Comparison of ENCODE assay signal across 19 cellular contexts in genomic region chr22:19797631-19798319, GRCh38. TPM values are rescaled to one million over a fixed set of nuclear protein-coding genes. Genes with fewer than 3 reads are reported as not detected.
DNase-seq lines count a peak whose midpoint lies in the region; ATAC-seq, FAIRE-seq and TF ChIP-seq lines count a peak whose summit lies in the region.
"Had no signal": no experiment of that assay in that cellular context is flagged by ENCODE, and none has a peak within 500 bp of the region (broad histone marks: within the 10 kb centered on the region; RNA-seq: fewer than 3 reads in every experiment).

No MANE protein-coding gene starts in this region.

- no peak overlapping the region for H3K4me2 ChIP-seq in K562 (ENCODE audit: insufficient read depth, low read length)
- H3K4me2 ChIP-seq in trophoblast cell (ENCODE audit: low read length), result no peak overlapping the region
- H3K4me2 ChIP-seq: BLaER1 treated with 17β-estradiol and CSF1 and Interleukin-3, amounts not matched to agents 10 nM and 100 nM had no signal

- no peak overlapping the region for H2BK5ac ChIP-seq in trophoblast cell (ENCODE audit: low read depth, low read length, poor library complexity)

- in situ Hi-C loops in K562 (cut with MboI), result no loop called here
- in situ Hi-C loops in GM13976 (cut with MboI; ENCODE audit: low sequenced_read_pairs, unreplicated experiment), result no loop called here

- H3K14ac ChIP-seq in trophoblast cell (ENCODE audit: low read length), result no peak overlapping the region

- TF ChIP-seq CTCF in left ventricle myocardium inferior (IDR thresholded peaks at IDR 0.05; ENCODE audit: borderline replicate concordance) (no peak), K562 (IDR thresholded peaks at IDR 0.05 in 2 of 3, conservative IDR thresholded peaks at IDR 0.05 in 1 of 3; ENCODE audit: insufficient read depth in 2 of 3, low read depth in 1 of 3, low read length in 3 of 3) (no peak), right lobe of liver (IDR thresholded peaks at IDR 0.05) (no peak), GM13976 (IDR thresholded peaks at IDR 0.05; ENCODE audit: borderline replicate concordance, control extremely low read depth, extremely low read depth, insufficient read depth, missing control alignments) (no peak)

- H3K9ac ChIP-seq in K562 (ENCODE audit: insufficient read depth in 1 of 2, low read depth in 2 of 2, low read length in 2 of 2), result peak overlapping the region in 1 of 2 experiments; percentile 72; a peak in 2 of 4 replicates
- no peak overlapping the region for H3K9ac ChIP-seq in trophoblast cell (ENCODE audit: low read length)
- H3K9ac ChIP-seq: BLaER1 treated with 17β-estradiol and CSF1 and Interleukin-3, amounts not matched to agents 10 nM and 100 nM had no signal

- POLR2A ChIA-PET in K562 (lab: Yijun Ruan, JAX), result interaction anchor here (0.5 to 6.8 kb wide), 11 partner anchors 9 to 926 kb away, joined by 3 to 43 read pairs (median 3); no protein-coding TSS in a partner anchor

- no peak overlapping the region for H2AFZ ChIP-seq in K562 (ENCODE audit: low read depth, low read length)
- no peak overlapping the region for H2AFZ ChIP-seq in trophoblast cell (ENCODE audit: insufficient read depth, low read length, poor library complexity)

- H3K4me3 ChIP-seq in left ventricle myocardium inferior, result no peak overlapping the region
- no peak overlapping the region for H3K4me3 ChIP-seq in K562
- H3K4me3 ChIP-seq in right lobe of liver, result no peak overlapping the region
- peak overlapping the region; percentile 27 for H3K4me3 ChIP-seq in trophoblast cell (ENCODE audit: low read depth, low read length)
- H3K4me3 ChIP-seq: BLaER1 treated with 17β-estradiol and CSF1 and Interleukin-3, amounts not matched to agents 10 nM and 100 nM; GM12878 had no signal

- no peak for TF ChIP-seq RAD21 in K562 (CRISPR knock-in tag; conservative IDR thresholded peaks at IDR 0.05 in 1 of 2, IDR thresholded peaks at IDR 0.05 in 1 of 2)

- BruUV-seq in K562 (replicated peaks; lab: Mats Ljungman, UMichigan), result no TSS peak

- no peak for TF ChIP-seq EP300 in K562 (IDR thresholded peaks at IDR 0.05; ENCODE audit: low read length)

- H4K91ac ChIP-seq in trophoblast cell (ENCODE audit: low read depth, low read length), result no peak overlapping the region

- no peaks in the 10 kb centered on the region for H3K9me1 ChIP-seq in K562 (ENCODE audit: control insufficient read depth, insufficient read depth, low read length)

- H3K79me2 ChIP-seq in K562 (ENCODE audit: control insufficient read depth, insufficient read depth, low read length), result no peaks in the 10 kb centered on the region
- H3K79me2 ChIP-seq in trophoblast cell (ENCODE audit: control insufficient read depth, insufficient read depth, low read length, poor library complexity), result no peaks in the 10 kb centered on the region

- FAIRE-seq in K562 (lab: Jason Lieb, UNC), result no peak
- FAIRE-seq: GM12878 had no signal

- H3K79me1 ChIP-seq in trophoblast cell (ENCODE audit: low read length), result no peaks in the 10 kb centered on the region

- no peak overlapping the region for H3K4ac ChIP-seq in trophoblast cell (ENCODE audit: low read depth, low read length)

- peak; percentile 18 for DNase-seq in left cardiac atrium
- no peak for DNase-seq in left ventricle myocardium inferior
- no peak for DNase-seq in K562 (ENCODE audit: extremely low read depth in 1 of 4, low spot score in 3 of 4)
- DNase-seq in right lobe of liver, result peak in 2 of 3 donors; percentile 13 to 46
- no peak for DNase-seq in trophoblast cell
- no peak for DNase-seq in GM13976 (ENCODE audit: low spot score)
- DNase-seq: 8988T; AML-193; Calu3; CD4-positive, CD25-positive, alpha-beta regulatory T cell; DMS 273 treated with DMSO at 0.1 percent for 48 hours; HCEC 1CT had no signal

- H2AK5ac ChIP-seq in trophoblast cell (ENCODE audit: low read length), result no peak overlapping the region

- no peak overlapping the region for H2BK120ac ChIP-seq in trophoblast cell (ENCODE audit: insufficient read depth, low read length, poor library complexity)

- H3K27me3 ChIP-seq in left ventricle myocardium inferior (ENCODE audit: low read depth), result no peaks in the 10 kb centered on the region
- no peaks in the 10 kb centered on the region for H3K27me3 ChIP-seq in K562 (ENCODE audit: control insufficient read depth in 2 of 2, insufficient read depth in 2 of 2, low read length in 2 of 2)
- H3K27me3 ChIP-seq in right lobe of liver, result no peaks in the 10 kb centered on the region
- no peaks in the 10 kb centered on the region for H3K27me3 ChIP-seq in trophoblast cell (ENCODE audit: insufficient read depth, low read length)
- H3K27me3 ChIP-seq: BLaER1 treated with 17β-estradiol and CSF1 and Interleukin-3, amounts not matched to agents 10 nM and 100 nM had no signal

- H4K8ac ChIP-seq in trophoblast cell (ENCODE audit: low read depth, low read length), result no peak overlapping the region

- peaks cover 12% of the 10 kb centered on the region for H3K9me3 ChIP-seq in left ventricle myocardium inferior (replicated peaks)
- no peaks in the 10 kb centered on the region for H3K9me3 ChIP-seq in K562 (replicated peaks; ENCODE audit: control insufficient read depth, insufficient read depth, low read depth, low read length)
- H3K9me3 ChIP-seq in right lobe of liver, result no peaks in the 10 kb centered on the region
- H3K9me3 ChIP-seq in trophoblast cell (ENCODE audit: insufficient read depth, low read depth, low read length), result no peaks in the 10 kb centered on the region

- CTCF ChIA-PET in K562 (lab: Yijun Ruan, JAX; ENCODE audit: low intra/inter-chr PET ratio), result no interaction called here

- no peak overlapping the region for H2BK12ac ChIP-seq in trophoblast cell (ENCODE audit: low read length)

- H3K36me3 ChIP-seq in left ventricle myocardium inferior (peaks cover 3% of the 10 kb centered on the region), K562 (ENCODE audit: control insufficient read depth, insufficient read depth, low read length) (no peaks in the 10 kb centered on the region), right lobe of liver (no peaks in the 10 kb centered on the region), trophoblast cell (ENCODE audit: control insufficient read depth in 1 of 2, insufficient read depth in 2 of 2, low read length in 2 of 2) (peaks cover 1 to 7% of the 10 kb centered on the region in 2 experiments)

- peaks cover 11% of the 10 kb centered on the region for H3K4me1 ChIP-seq in left ventricle myocardium inferior
- H3K4me1 ChIP-seq in K562 (replicated peaks in 1 of 2; ENCODE audit: control insufficient read depth in 2 of 2, insufficient read depth in 2 of 2, low read length in 2 of 2), result peaks cover 0 to 49% of the 10 kb centered on the region in 2 experiments; a peak in 1 of 5 replicates
- H3K4me1 ChIP-seq in right lobe of liver, result no peaks in the 10 kb centered on the region
- H3K4me1 ChIP-seq in trophoblast cell (ENCODE audit: control insufficient read depth in 1 of 2, insufficient read depth in 2 of 2, low read length in 2 of 2), result no peaks in the 10 kb centered on the region
- H3K4me1 ChIP-seq: BLaER1 treated with 17β-estradiol and CSF1 and Interleukin-3, amounts not matched to agents 10 nM and 100 nM had no signal

- 0 out of 2 replicates have a peak, but pooled peaks cover 4% of the 10 kb centered on the region for H4K20me1 ChIP-seq in K562 (replicated peaks; ENCODE audit: control insufficient read depth, insufficient read depth, low read length)

- H3K27ac ChIP-seq in left ventricle myocardium inferior (replicated peaks), result no peak overlapping the region
- no peak overlapping the region for H3K27ac ChIP-seq in K562 (ENCODE audit: extremely low read depth, low read depth, low read length)
- no peak overlapping the region for H3K27ac ChIP-seq in right lobe of liver
- no peak overlapping the region for H3K27ac ChIP-seq in trophoblast cell (ENCODE audit: low read depth, low read length)
- H3K27ac ChIP-seq: BLaER1 treated with 17β-estradiol and CSF1 and Interleukin-3, amounts not matched to agents 10 nM and 100 nM had no signal

- ATAC-seq in left cardiac atrium (no peak), K562 (no peak; the same call in 2 of the 3 replicates), right lobe of liver (peak in 1 of 4 donors; percentile 7), HG02642 (IDR thresholded peaks at IDR 0.05; ENCODE audit: poor library complexity, unreplicated experiment) (no peak), GM21381 (IDR thresholded peaks at IDR 0.05; ENCODE audit: unreplicated experiment) (no peak)
- ATAC-seq: GM12878 had no signal

- TF ChIP-seq POLR2A in K562 (conservative IDR thresholded peaks at IDR 0.05), result peak; percentile 29; the same call in 1 of the 2 replicates
- TF ChIP-seq POLR2A in right lobe of liver (IDR thresholded peaks at IDR 0.05), result no peak

- no peak overlapping the region for H4K12ac ChIP-seq in trophoblast cell (ENCODE audit: low read depth, low read length)

- H3K23ac ChIP-seq in trophoblast cell (ENCODE audit: low read length), result no peak overlapping the region

- intact Hi-C loops in left cardiac atrium (cut with DNase I) (no loop called here), left ventricle myocardium inferior (cut with micrococcal nuclease) (no loop called here), K562 (cut with micrococcal nuclease) (no loop called here), right lobe of liver (cut with DNase I) (no loop called here)

- WGBS in K562 (ENCODE audit: insufficient coverage, low coverage, missing lambda C conversion rate), result 72% methylated on average over 25 of the region's 25 CpGs
- WGBS in right lobe of liver (ENCODE audit: insufficient coverage, low coverage, low lambda C conversion rate, missing lambda C conversion rate), result 75% methylated on average over 4 of the region's 25 CpGs
- WGBS in trophoblast cell (ENCODE audit: extremely low coverage, insufficient coverage, insufficient read length), result no CpG with 5 or more reads among the region's 25 CpGs

- no peak overlapping the region for H3K18ac ChIP-seq in trophoblast cell (ENCODE audit: low read length)

RNA-seq across cellular contexts. Expression of gene TBX1, which starts 37.2 kb away (rescaled TPM):
- total RNA-seq in left cardiac atrium (1 to 10 TPM in 1 of 2 donors, under 1 TPM in 1; 0.47 to 2.4 TPM), left ventricle myocardium inferior (8.0 TPM), K562 (2014; rRNA removed) (8.9 and 14.0 TPM in 2 replicates), K562 (2014; rRNA removed; fragmentation: Illumina TruSeq; extraction: Trizol) (2.1 and 2.6 TPM in 2 replicates), K562 (2015; rRNA removed; fragmentation: Illumina TruSeq; extraction: Trizol) (3.5 and 3.9 TPM in 2 replicates), K562 (2021) (34.2 and 35.0 TPM in 2 replicates), right lobe of liver (under 1 TPM in 4 of 6 experiments, not detected in 2; 0.24 to 0.37 (median 0.30) TPM)
- 31.9 and 90.7 TPM in 2 replicates for total RNA-seq in K562 (2011; cell fraction: chromatin; rRNA removed; ENCODE audit: low replicate concordance)
- 41.9 and 52.4 TPM in 2 replicates for total RNA-seq in K562 (2011; cell fraction: nucleolus; rRNA removed)
- total RNA-seq in K562 (2011; cell fraction: nucleoplasm; rRNA removed), result 40.6 and 47.0 TPM in 2 replicates
- polyA plus RNA-seq in K562 (2011; rRNA removed) (2.5 and 9.5 TPM in 2 replicates), K562 (2014; fragmentation: Illumina TruSeq; extraction: Trizol) (8.0 and 12.8 TPM in 2 replicates), K562 (2014; fragmentation: Nextera tagmentation; extraction: Ambion mirVana) (under 1 TPM; 0.07 to 0.11 TPM), K562 (2014; rRNA removed) (14.7 and 17.1 TPM in 2 replicates)
- polyA plus RNA-seq in K562 (2011; cell fraction: cytosol; rRNA removed), result 5.8 and 7.7 TPM in 2 replicates
- polyA plus RNA-seq in K562 (2011; cell fraction: nucleus; rRNA removed), result 55.1 and 87.1 TPM in 2 replicates
- 12.4 and 14.0 TPM in 2 replicates for polyA plus RNA-seq in K562 (2012)
- polyA minus RNA-seq in K562 (2011; rRNA and poly(A)+ RNA removed), result 2.2 and 5.5 TPM in 2 replicates
- polyA minus RNA-seq in K562 (2011; cell fraction: cytosol; rRNA and poly(A)+ RNA removed), result 5.4 and 22.9 TPM in 2 replicates
- 20.1 and 45.7 TPM in 2 replicates for polyA minus RNA-seq in K562 (2011; cell fraction: nucleus; rRNA and poly(A)+ RNA removed)
- 6.7 and 6.8 TPM in 2 replicates for polyA plus RNA-seq in trophoblast cell (2013)
- total RNA-seq: Calu3; CD4-positive, CD25-positive, alpha-beta regulatory T cell; GM12878; H4; HT-29 had no signal
- polyA plus RNA-seq: CD4-positive, CD25-positive, alpha-beta regulatory T cell; GM12878; IgD-negative memory B cell had no signal

RNA-seq across cellular contexts. Expression of gene GNB1L, which starts 56.9 kb away (rescaled TPM):
- total RNA-seq in left cardiac atrium (1 to 10 TPM; 2.5 to 4.5 TPM), left ventricle myocardium inferior (2.9 TPM), K562 (2014; rRNA removed) (48.9 and 69.1 TPM in 2 replicates), K562 (2014; rRNA removed; fragmentation: Illumina TruSeq; extraction: Trizol) (0.57 and 0.84 TPM in 2 replicates), K562 (2015; rRNA removed; fragmentation: Illumina TruSeq; extraction: Trizol) (17.8 and 20.6 TPM in 2 replicates), K562 (2021) (50.5 and 55.3 TPM in 2 replicates), right lobe of liver (1 to 10 TPM; 1.4 to 3.2 (median 2.7) TPM)
- 5.3 and 21.3 TPM in 2 replicates for total RNA-seq in K562 (2011; cell fraction: chromatin; rRNA removed; ENCODE audit: low replicate concordance)
- 21.8 and 25.5 TPM in 2 replicates for total RNA-seq in K562 (2011; cell fraction: nucleolus; rRNA removed)
- total RNA-seq in K562 (2011; cell fraction: nucleoplasm; rRNA removed), result 7.3 and 7.8 TPM in 2 replicates
- polyA plus RNA-seq in K562 (2011; rRNA removed) (10.2 and 35.0 TPM in 2 replicates), K562 (2014; fragmentation: Illumina TruSeq; extraction: Trizol) (1.9 and 18.0 TPM in 2 replicates), K562 (2014; fragmentation: Nextera tagmentation; extraction: Ambion mirVana) (1 to 10 TPM in 1 of 2 experiments, under 1 TPM in 1; 0.56 to 3.5 TPM), K562 (2014; rRNA removed) (40.7 and 41.3 TPM in 2 replicates)
- polyA plus RNA-seq in K562 (2011; cell fraction: cytosol; rRNA removed), result 37.2 and 43.8 TPM in 2 replicates
- polyA plus RNA-seq in K562 (2011; cell fraction: nucleus; rRNA removed), result 33.2 and 43.3 TPM in 2 replicates
- polyA plus RNA-seq in K562 (2012), result 42.2 and 62.2 TPM in 2 replicates
- polyA minus RNA-seq in K562 (2011; rRNA and poly(A)+ RNA removed), result 2.8 and 3.7 TPM in 2 replicates
- 13.2 and 33.0 TPM in 2 replicates for polyA minus RNA-seq in K562 (2011; cell fraction: cytosol; rRNA and poly(A)+ RNA removed)
- 12.0 and 14.3 TPM in 2 replicates for polyA minus RNA-seq in K562 (2011; cell fraction: nucleus; rRNA and poly(A)+ RNA removed)
- 10.4 and 11.5 TPM in 2 replicates for polyA plus RNA-seq in trophoblast cell (2013)

RNA-seq across cellular contexts. Expression of gene RTL10, which starts 56.9 kb away (rescaled TPM):
- total RNA-seq in left cardiac atrium (1 to 10 TPM; 6.8 to 7.7 TPM), left ventricle myocardium inferior (6.6 TPM), K562 (2014; rRNA removed) (32.5 and 42.0 TPM in 2 replicates), K562 (2014; rRNA removed; fragmentation: Illumina TruSeq; extraction: Trizol) (16.3 and 19.8 TPM in 2 replicates), K562 (2015; rRNA removed; fragmentation: Illumina TruSeq; extraction: Trizol) (26.2 and 28.8 TPM in 2 replicates), K562 (2021) (75.4 and 75.5 TPM in 2 replicates), right lobe of liver (1 to 10 TPM; 6.4 to 9.1 (median 6.6) TPM)
- total RNA-seq in K562 (2011; cell fraction: chromatin; rRNA removed; ENCODE audit: low replicate concordance), result 82.4 and 192 TPM in 2 replicates
- total RNA-seq in K562 (2011; cell fraction: nucleolus; rRNA removed), result 134 and 166 TPM in 2 replicates
- 107 and 110 TPM in 2 replicates for total RNA-seq in K562 (2011; cell fraction: nucleoplasm; rRNA removed)
- polyA plus RNA-seq in K562 (2011; rRNA removed) (32.7 and 82.6 TPM in 2 replicates), K562 (2014; fragmentation: Illumina TruSeq; extraction: Trizol) (39.2 and 40.1 TPM in 2 replicates), K562 (2014; fragmentation: Nextera tagmentation; extraction: Ambion mirVana) (10 to 100 TPM; 23.6 to 33.7 TPM), K562 (2014; rRNA removed) (28.2 and 31.2 TPM in 2 replicates)
- polyA plus RNA-seq in K562 (2011; cell fraction: cytosol; rRNA removed), result 68.8 and 74.9 TPM in 2 replicates
- 124 and 157 TPM in 2 replicates for polyA plus RNA-seq in K562 (2011; cell fraction: nucleus; rRNA removed)
- polyA plus RNA-seq in K562 (2012), result 40.3 and 56.9 TPM in 2 replicates
- polyA minus RNA-seq in K562 (2011; rRNA and poly(A)+ RNA removed), result 49.5 and 66.5 TPM in 2 replicates
- 31.7 and 46.0 TPM in 2 replicates for polyA minus RNA-seq in K562 (2011; cell fraction: cytosol; rRNA and poly(A)+ RNA removed)
- 42.7 and 85.4 TPM in 2 replicates for polyA minus RNA-seq in K562 (2011; cell fraction: nucleus; rRNA and poly(A)+ RNA removed)
- polyA plus RNA-seq in trophoblast cell (2013), result 10.8 and 11.6 TPM in 2 replicates

Comparison
In these comparisons a context has a peak if more than half of its experiments do, and no peak if none do; other contexts are left out.
1. DNase-seq: peak in left cardiac atrium (single experiment) and right lobe of liver (2 of 3); none in left ventricle myocardium inferior (single experiment), K562 (0 of 4), trophoblast cell (0 of 2) and GM13976 (single experiment).